In the genomic region with DNA sequence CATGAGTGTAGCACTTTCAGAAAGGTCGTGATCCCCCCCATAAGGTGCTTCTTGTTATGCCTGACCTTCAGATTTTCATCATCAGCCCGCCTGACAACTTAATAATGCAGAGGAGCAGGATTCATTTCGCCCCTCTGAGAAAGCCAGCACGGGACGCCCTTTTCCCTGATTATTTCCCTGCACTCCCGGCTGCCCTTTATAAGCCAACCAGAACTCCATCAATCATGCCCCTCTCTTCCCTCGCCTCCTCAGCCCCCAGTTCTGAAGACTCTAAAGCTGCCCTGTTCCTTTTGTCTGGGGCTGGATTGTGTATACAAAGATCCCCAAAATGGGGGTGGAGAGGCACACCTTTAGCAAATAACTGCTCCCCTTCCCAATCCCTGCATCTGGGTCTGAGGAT, we compare ENCODE assay signal across 22 cellular contexts.
A peak's percentile ranks its signal among the peaks of the same experiment; 100 is the strongest.
DNase-seq lines count a peak whose midpoint lies in the region; ATAC-seq, FAIRE-seq and TF ChIP-seq lines count a peak whose summit lies in the region.
"Had no signal": no experiment of that assay in that cellular context is flagged by ENCODE, and none has a peak within 500 bp of the region (broad histone marks: within the 10 kb centered on the region; RNA-seq: fewer than 3 reads in every experiment).

No MANE protein-coding gene starts in this region.

- H3K27me3 ChIP-seq in left ventricle myocardium inferior (ENCODE audit: low read depth) (no peaks in the 10 kb centered on the region), GM12878 (replicated peaks in 1 of 2; ENCODE audit: control insufficient read depth in 2 of 2, insufficient read depth in 2 of 2, low read length in 1 of 2) (no peaks in the 10 kb centered on the region), neural progenitor cell (no peaks in the 10 kb centered on the region), uterus (no peaks in the 10 kb centered on the region)

- no peak for TF ChIP-seq RAD21 in GM12878 (IDR thresholded peaks at IDR 0.05; ENCODE audit: insufficient read depth, low read depth, low read length)

- SMC1A ChIA-PET in GM12878 (lab: Charles Lee; ENCODE audit: uncharacterized antibody, unreplicated experiment) = interaction anchor here (1.0 to 2.9 kb wide), 6 partner anchors 11 to 202 kb away, joined by 3 to 11 read pairs (median 4); no protein-coding TSS in a partner anchor

- H3K27ac ChIP-seq in left ventricle myocardium inferior (replicated peaks) (peak overlapping the region; percentile 64), GM12878 (ENCODE audit: control insufficient read depth, insufficient read depth) (no peak overlapping the region), neural progenitor cell (no peak overlapping the region), uterus (peak overlapping the region; percentile 78 to 82)
- H3K27ac ChIP-seq: A549 had no signal

- H4K20me1 ChIP-seq in GM12878 (ENCODE audit: control insufficient read depth, insufficient read depth) (no peaks in the 10 kb centered on the region), neural progenitor cell (ENCODE audit: low read depth) (no peaks in the 10 kb centered on the region)

- CTCF ChIA-PET in GM12878 (lab: Yijun Ruan, JAX) = interaction anchor here (0.8 kb wide), 1 partner anchor 382 kb away, joined by 3 read pairs; no protein-coding TSS in a partner anchor

- H3K4me1 ChIP-seq in left ventricle myocardium inferior (peaks cover 5% of the 10 kb centered on the region), GM12878 (ENCODE audit: control insufficient read depth, insufficient read depth, low read length) (no peaks in the 10 kb centered on the region), neural progenitor cell (peaks cover 35% of the 10 kb centered on the region), uterus (peaks cover 0 to 8% of the 10 kb centered on the region in 2 donors)
- H3K4me1 ChIP-seq: A549 had no signal

- no peak for DNase-seq in left ventricle myocardium inferior
- no peak for DNase-seq in left cardiac atrium
- DNase-seq in GM12878 (ENCODE audit: low read depth, low spot score) = no peak
- DNase-seq in neural progenitor cell (ENCODE audit: low spot score) = no peak
- no peak for DNase-seq in uterus
- DNase-seq in stimulated activated CD4-positive, alpha-beta T cell treated with anti-CD3 and anti-CD28 coated beads, Interleukin-2, amount 100 ng/mL, for 24 hours = no peak
- no peak for DNase-seq in NCI-H774 (lab: John Stamatoyannopoulos, UW)
- DNase-seq: AML-193; Calu3; CD4-positive, alpha-beta T cell; DMS79; KG1; NCI-H1105 treated with DMSO at 0.1 percent for 48 hours; NCI-H187 treated with DMSO at 0.1 percent for 48 hours; NCI-H82; SIG-M5 had no signal

- ATAC-seq in left cardiac atrium = no peak
- ATAC-seq in GM12878 = no peak; the same call in 2 of the 3 replicates
- no peak for ATAC-seq in GM21576 (IDR thresholded peaks at IDR 0.05; ENCODE audit: unreplicated experiment)
- ATAC-seq: A549 had no signal

- RAD21 ChIA-PET in GM12878 (lab: Charles Lee; ENCODE audit: unreplicated experiment) = interaction anchor here (0.9 to 1.3 kb wide), 3 partner anchors 9 to 381 kb away, joined by 3 to 5 read pairs (median 3); no protein-coding TSS in a partner anchor

- TF ChIP-seq POLR2A in GM12878 (IDR thresholded peaks at IDR 0.05; ENCODE audit: low read depth, low read length) = no peak
- no peak for TF ChIP-seq POLR2A in uterus (IDR thresholded peaks at IDR 0.05)

- H3K4me1 Mint-ChIP-seq in neural progenitor cell = peaks cover 12% of the 10 kb centered on the region

- 13% methylated on average over 7 of the region's 7 CpGs for WGBS in GM12878 (ENCODE audit: insufficient coverage, insufficient replicate concordance, low lambda C conversion rate, missing lambda C conversion rate)

- H3K9ac ChIP-seq in GM12878 (ENCODE audit: control insufficient read depth, insufficient read depth, low read length) = no peak overlapping the region
- no peak overlapping the region for H3K9ac ChIP-seq in neural progenitor cell

- no peak overlapping the region for H3K27ac Mint-ChIP-seq in neural progenitor cell
- H3K27ac Mint-ChIP-seq: CD4-positive, alpha-beta T cell had no signal

- in situ Hi-C loops in GM12878 (cut with MboI) = no loop called here

- no peaks in the 10 kb centered on the region for H3K79me2 ChIP-seq in GM12878 (ENCODE audit: control insufficient read depth, insufficient read depth, low read length)
- no peaks in the 10 kb centered on the region for H3K79me2 ChIP-seq in neural progenitor cell (ENCODE audit: low read depth)

- H3K27me3 Mint-ChIP-seq in neural progenitor cell (ENCODE audit: insufficient read depth, low read depth) = no peaks in the 10 kb centered on the region

- H3K4me3 Mint-ChIP-seq in neural progenitor cell = no peak overlapping the region
- H3K4me3 Mint-ChIP-seq: CD4-positive, alpha-beta T cell had no signal

- no TSS peak for BruUV-seq in GM12878 (replicated peaks; lab: Mats Ljungman, UMichigan)

- no peak for FAIRE-seq in GM12878 (lab: Jason Lieb, UNC)
- FAIRE-seq: A549, G401.6, GM12892, GM19239, RCC 7860 had no signal

- H3K9me3 Mint-ChIP-seq in neural progenitor cell = no peaks in the 10 kb centered on the region
- H3K9me3 Mint-ChIP-seq: CD4-positive, alpha-beta T cell had no signal

- H3K4me3 ChIP-seq in left ventricle myocardium inferior (no peak overlapping the region), GM12878 (no peak overlapping the region), neural progenitor cell (no peak overlapping the region), uterus (no peak overlapping the region)
- H3K4me3 ChIP-seq: A549 had no signal

- H3K36me3 ChIP-seq in left ventricle myocardium inferior (no peaks in the 10 kb centered on the region), GM12878 (ENCODE audit: control insufficient read depth in 2 of 2, insufficient read depth in 2 of 2, low read length in 1 of 2) (no peaks in the 10 kb centered on the region), neural progenitor cell (no peaks in the 10 kb centered on the region), uterus (no peaks in the 10 kb centered on the region)

- no peaks in the 10 kb centered on the region for H3K36me3 Mint-ChIP-seq in neural progenitor cell

- H2AFZ ChIP-seq in GM12878 (ENCODE audit: control insufficient read depth, low read depth, low read length) = peak overlapping the region; percentile 35; the same call in 1 of the 2 replicates
- peak overlapping the region; percentile 71 for H2AFZ ChIP-seq in neural progenitor cell (replicated peaks)

- TF ChIP-seq CTCF in left ventricle myocardium inferior (IDR thresholded peaks at IDR 0.05; ENCODE audit: borderline replicate concordance) (no peak), GM12878 (IDR thresholded peaks at IDR 0.05 in 2 of 3, conservative IDR thresholded peaks at IDR 0.05 in 1 of 3; ENCODE audit: control insufficient read depth in 2 of 3, extremely low read depth in 1 of 3, insufficient read depth in 1 of 3, low read depth in 3 of 3, low read length in 3 of 3) (no peak), neural progenitor cell (IDR thresholded peaks at IDR 0.05) (no peak), uterus (IDR thresholded peaks at IDR 0.05) (no peak)

- no peaks in the 10 kb centered on the region for H3F3A ChIP-seq in neural progenitor cell (ENCODE audit: low read depth)

- POLR2A ChIA-PET in GM12878 (lab: Charles Lee) = interaction anchor here (0.8 kb wide), 1 partner anchor 21 kb away, joined by 3 read pairs; no protein-coding TSS in a partner anchor

- intact Hi-C loops in left ventricle myocardium inferior (cut with micrococcal nuclease) (no loop called here), left cardiac atrium (cut with DNase I) (no loop called here), GM12878 (cut with micrococcal nuclease; ENCODE audit: unreplicated experiment) (no loop called here), uterus (cut with DNase I; ENCODE audit: low total_unique reads) (no loop called here)

- H3K9me3 ChIP-seq in left ventricle myocardium inferior (replicated peaks) (no peaks in the 10 kb centered on the region), GM12878 (replicated peaks; ENCODE audit: control insufficient read depth, insufficient read depth, low read length) (no peaks in the 10 kb centered on the region), neural progenitor cell (ENCODE audit: low read depth) (no peaks in the 10 kb centered on the region), uterus (no peaks in the 10 kb centered on the region)
- H3K9me3 ChIP-seq: A549 had no signal

- peak overlapping the region; percentile 38; the same call in 1 of the 2 replicates for H3K4me2 ChIP-seq in GM12878 (ENCODE audit: control insufficient read depth, insufficient read depth)
- H3K4me2 ChIP-seq in neural progenitor cell = peak overlapping the region; percentile 5

- no peak for TF ChIP-seq EP300 in GM12878 (IDR thresholded peaks at IDR 0.05; ENCODE audit: borderline replicate concordance in 1 of 2, control insufficient read depth in 1 of 2, low read depth in 2 of 2, low read length in 2 of 2)

TF ChIP-seq in GM12878, 131 proteins besides CTCF, POLR2A, EP300 and RAD21 (continues in another document):
- TF ChIP-seq, protein P1, sequence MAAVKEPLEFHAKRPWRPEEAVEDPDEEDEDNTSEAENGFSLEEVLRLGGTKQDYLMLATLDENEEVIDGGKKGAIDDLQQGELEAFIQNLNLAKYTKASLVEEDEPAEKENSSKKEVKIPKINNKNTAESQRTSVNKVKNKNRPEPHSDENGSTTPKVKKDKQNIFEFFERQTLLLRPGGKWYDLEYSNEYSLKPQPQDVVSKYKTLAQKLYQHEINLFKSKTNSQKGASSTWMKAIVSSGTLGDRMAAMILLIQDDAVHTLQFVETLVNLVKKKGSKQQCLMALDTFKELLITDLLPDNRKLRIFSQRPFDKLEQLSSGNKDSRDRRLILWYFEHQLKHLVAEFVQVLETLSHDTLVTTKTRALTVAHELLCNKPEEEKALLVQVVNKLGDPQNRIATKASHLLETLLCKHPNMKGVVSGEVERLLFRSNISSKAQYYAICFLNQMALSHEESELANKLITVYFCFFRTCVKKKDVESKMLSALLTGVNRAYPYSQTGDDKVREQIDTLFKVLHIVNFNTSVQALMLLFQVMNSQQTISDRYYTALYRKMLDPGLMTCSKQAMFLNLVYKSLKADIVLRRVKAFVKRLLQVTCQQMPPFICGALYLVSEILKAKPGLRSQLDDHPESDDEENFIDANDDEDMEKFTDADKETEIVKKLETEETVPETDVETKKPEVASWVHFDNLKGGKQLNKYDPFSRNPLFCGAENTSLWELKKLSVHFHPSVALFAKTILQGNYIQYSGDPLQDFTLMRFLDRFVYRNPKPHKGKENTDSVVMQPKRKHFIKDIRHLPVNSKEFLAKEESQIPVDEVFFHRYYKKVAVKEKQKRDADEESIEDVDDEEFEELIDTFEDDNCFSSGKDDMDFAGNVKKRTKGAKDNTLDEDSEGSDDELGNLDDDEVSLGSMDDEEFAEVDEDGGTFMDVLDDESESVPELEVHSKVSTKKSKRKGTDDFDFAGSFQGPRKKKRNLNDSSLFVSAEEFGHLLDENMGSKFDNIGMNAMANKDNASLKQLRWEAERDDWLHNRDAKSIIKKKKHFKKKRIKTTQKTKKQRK (IDR thresholded peaks at IDR 0.05; ENCODE audit: low read depth, low read length) = no peak
- TF ChIP-seq SP1 (IDR thresholded peaks at IDR 0.05; ENCODE audit: low read depth, low read length) (no peak), ASH2L (IDR thresholded peaks at IDR 0.05; ENCODE audit: borderline replicate concordance, low read depth) (no peak), BCL11A (IDR thresholded peaks at IDR 0.05; ENCODE audit: low read depth, low read length) (no peak), POLR2AphosphoS2 (IDR thresholded peaks at IDR 0.05; ENCODE audit: low read depth, low read length) (no peak), TARDBP (IDR thresholded peaks at IDR 0.05; ENCODE audit: borderline replicate concordance) (no peak)

Comparison
In these comparisons a context has a peak if more than half of its experiments do, and no peak if none do; other contexts are left out.
1. H3K27ac ChIP-seq: peak in left ventricle myocardium inferior (single experiment) and uterus (2 of 2); none in GM12878 (single experiment) and neural progenitor cell (single experiment).